Comparison of ENCODE assay signal across 35 cellular contexts in genomic region chrX:53824686-53825085, GRCh38.
A peak's percentile ranks its signal among the peaks of the same experiment; 100 is the strongest.
DNase-seq lines count a peak whose midpoint lies in the region; ATAC-seq, FAIRE-seq and TF ChIP-seq lines count a peak whose summit lies in the region.
"Had no signal": no experiment of that assay in that cellular context is flagged by ENCODE, and none has a peak within 500 bp of the region (broad histone marks: within the 10 kb centered on the region; RNA-seq: fewer than 3 reads in every experiment).

No MANE protein-coding gene starts in this region.

- no peak overlapping the region for H3K18ac ChIP-seq in trophoblast cell (ENCODE audit: low read length)

- H3K27me3 Mint-ChIP-seq in astrocyte (ENCODE audit: low read depth, unreplicated experiment): peaks cover 2% of the 10 kb centered on the region
- H3K27me3 Mint-ChIP-seq: B cell; CD4-positive, alpha-beta memory T cell; CD4-positive, alpha-beta T cell; CD4-positive, CD25-positive, alpha-beta regulatory T cell had no signal

- H3K36me3 ChIP-seq in astrocyte (ENCODE audit: insufficient read depth, low read length) (no peaks in the 10 kb centered on the region), trophoblast cell (ENCODE audit: control insufficient read depth in 1 of 2, insufficient read depth in 2 of 2, low read length in 2 of 2) (no peaks in the 10 kb centered on the region), body of pancreas (replicated peaks in 1 of 2; ENCODE audit: insufficient read depth in 1 of 2, low read depth in 2 of 2) (no peaks in the 10 kb centered on the region), brain microvascular endothelial cell (replicated peaks) (no peaks in the 10 kb centered on the region)
- H3K36me3 ChIP-seq: BE2C; BLaER1; BLaER1 treated with 17β-estradiol and CSF1 and Interleukin-3, amounts not matched to agents 10 nM and 100 nM had no signal

- H4K12ac ChIP-seq in trophoblast cell (ENCODE audit: low read depth, low read length): no peak overlapping the region

- H4K91ac ChIP-seq in trophoblast cell (ENCODE audit: low read depth, low read length): no peak overlapping the region

- no peak overlapping the region for H2BK120ac ChIP-seq in trophoblast cell (ENCODE audit: insufficient read depth, low read length, poor library complexity)

- H3K4me3 Mint-ChIP-seq in astrocyte (ENCODE audit: unreplicated experiment): no peak overlapping the region
- H3K4me3 Mint-ChIP-seq: B cell; CD14-positive monocyte; CD4-positive, alpha-beta memory T cell; CD4-positive, alpha-beta T cell; CD4-positive, CD25-positive, alpha-beta regulatory T cell; CD8-positive, alpha-beta memory T cell; CD8-positive, alpha-beta T cell had no signal

- no peak for TF ChIP-seq POLR2A in body of pancreas (IDR thresholded peaks at IDR 0.05)

- H3K4me3 ChIP-seq in astrocyte (ENCODE audit: insufficient read depth, low read depth, low read length) (no peak overlapping the region), epithelial cell of esophagus (ENCODE audit: low read length) (no peak overlapping the region), trophoblast cell (ENCODE audit: low read depth, low read length) (no peak overlapping the region), body of pancreas (no peak overlapping the region), brain microvascular endothelial cell (ENCODE audit: low read depth, low read length) (no peak overlapping the region)
- H3K4me3 ChIP-seq: A549; BLaER1; BLaER1 treated with 17β-estradiol and CSF1 and Interleukin-3, amounts not matched to agents 10 nM and 100 nM had no signal

- H3K27ac Mint-ChIP-seq in astrocyte (ENCODE audit: unreplicated experiment): no peak overlapping the region
- H3K27ac Mint-ChIP-seq: B cell; CD14-positive monocyte; CD4-positive, alpha-beta memory T cell; CD4-positive, alpha-beta T cell; CD4-positive, CD25-positive, alpha-beta regulatory T cell; CD8-positive, alpha-beta memory T cell; CD8-positive, alpha-beta T cell had no signal

- no peaks in the 10 kb centered on the region for H3K4me1 Mint-ChIP-seq in astrocyte (ENCODE audit: low read depth, unreplicated experiment)
- H3K4me1 Mint-ChIP-seq: B cell; CD4-positive, alpha-beta memory T cell; CD4-positive, CD25-positive, alpha-beta regulatory T cell; CD8-positive, alpha-beta memory T cell had no signal

- no peak overlapping the region for H3K27ac ChIP-seq in astrocyte (ENCODE audit: low read depth, low read length)
- H3K27ac ChIP-seq in trophoblast cell (ENCODE audit: low read depth, low read length): no peak overlapping the region
- H3K27ac ChIP-seq in body of pancreas: no peak overlapping the region
- no peak overlapping the region for H3K27ac ChIP-seq in brain microvascular endothelial cell
- H3K27ac ChIP-seq: 22Rv1; A549; BLaER1; BLaER1 treated with 17β-estradiol and CSF1 and Interleukin-3, amounts not matched to agents 10 nM and 100 nM; C4-2B had no signal

- H3K79me2 ChIP-seq in astrocyte (ENCODE audit: insufficient read depth, low read length) (no peaks in the 10 kb centered on the region), trophoblast cell (ENCODE audit: control insufficient read depth, insufficient read depth, low read length, poor library complexity) (no peaks in the 10 kb centered on the region)

- H2AK5ac ChIP-seq in trophoblast cell (ENCODE audit: low read length): no peak overlapping the region

- no peak overlapping the region for H4K8ac ChIP-seq in trophoblast cell (ENCODE audit: low read depth, low read length)

- no peaks in the 10 kb centered on the region for H3K9me3 Mint-ChIP-seq in astrocyte (ENCODE audit: unreplicated experiment)
- H3K9me3 Mint-ChIP-seq: CD4-positive, alpha-beta memory T cell; CD4-positive, alpha-beta T cell; CD4-positive, CD25-positive, alpha-beta regulatory T cell; CD8-positive, alpha-beta T cell had no signal

- DNase-seq in astrocyte (ENCODE audit: low read depth) (no peak), epithelial cell of esophagus (ENCODE audit: low read depth) (peak; percentile 0), trophoblast cell (peak; percentile 56 to 77), body of pancreas (no peak), left lobe of liver (ENCODE audit: low spot score) (no peak), brain microvascular endothelial cell (no peak)
- DNase-seq: 8988T; ACHN; AML-193; BE2C; C1 segment of cervical spinal cord; Caco-2; Calu3; CD4-positive, alpha-beta memory T cell; CD4-positive, alpha-beta T cell; CD4-positive, CD25-positive, alpha-beta regulatory T cell; CD8-positive, alpha-beta memory T cell; CD8-positive, alpha-beta T cell; COR-L47; DMS 273 treated with DMSO at 0.1 percent for 48 hours; DMS153; DMS53; DMS79; DMS79 treated with DMSO at 0.1 percent for 48 hours; DND-41; EL had no signal

- H3K14ac ChIP-seq in trophoblast cell (ENCODE audit: low read length): no peak overlapping the region

- H3K27me3 ChIP-seq in astrocyte (ENCODE audit: insufficient read depth, low read length) (no peaks in the 10 kb centered on the region), trophoblast cell (ENCODE audit: insufficient read depth, low read length) (no peaks in the 10 kb centered on the region), body of pancreas (no peaks in the 10 kb centered on the region), brain microvascular endothelial cell (replicated peaks) (no peaks in the 10 kb centered on the region)
- H3K27me3 ChIP-seq: BE2C had no signal

- H3K23ac ChIP-seq in trophoblast cell (ENCODE audit: low read length): no peak overlapping the region

- no peaks in the 10 kb centered on the region for H3K4me1 ChIP-seq in astrocyte (ENCODE audit: insufficient read depth, low read length)
- no peaks in the 10 kb centered on the region for H3K4me1 ChIP-seq in trophoblast cell (ENCODE audit: control insufficient read depth in 1 of 2, insufficient read depth in 2 of 2, low read length in 2 of 2)
- H3K4me1 ChIP-seq in body of pancreas: no peaks in the 10 kb centered on the region
- H3K4me1 ChIP-seq: A549; BE2C; BLaER1; BLaER1 treated with 17β-estradiol and CSF1 and Interleukin-3, amounts not matched to agents 10 nM and 100 nM; Caco-2 had no signal

- H3K79me1 ChIP-seq in trophoblast cell (ENCODE audit: low read length): no peaks in the 10 kb centered on the region

- no peak overlapping the region for H2BK12ac ChIP-seq in trophoblast cell (ENCODE audit: low read length)

- intact Hi-C loops in body of pancreas (cut with DNase I): no loop called here

- in situ Hi-C loops in brain microvascular endothelial cell (cut with HindIII; ENCODE audit: low pct_ligation_motif_present, low sequenced_read_pairs): no loop called here

- H2BK5ac ChIP-seq in trophoblast cell (ENCODE audit: low read depth, low read length, poor library complexity): no peak overlapping the region

- FAIRE-seq in astrocyte (lab: Jason Lieb, UNC): peak; percentile 45
- FAIRE-seq: A204.1, A549, D721Med had no signal

- H3K4ac ChIP-seq in trophoblast cell (ENCODE audit: low read depth, low read length): no peak overlapping the region

- H4K20me1 ChIP-seq in astrocyte (ENCODE audit: insufficient read depth, low read length): no peaks in the 10 kb centered on the region
- H4K20me1 ChIP-seq: BLaER1; BLaER1 treated with 17β-estradiol and CSF1 and Interleukin-3, amounts not matched to agents 10 nM and 100 nM had no signal

- H3K9me3 ChIP-seq in astrocyte (ENCODE audit: insufficient read depth, low read depth, low read length) (no peaks in the 10 kb centered on the region), trophoblast cell (ENCODE audit: insufficient read depth, low read depth, low read length) (no peaks in the 10 kb centered on the region), body of pancreas (no peaks in the 10 kb centered on the region)
- H3K9me3 ChIP-seq: A549, BE2C, BLaER1, Caco-2 had no signal

- H3K36me3 Mint-ChIP-seq in astrocyte (ENCODE audit: low read depth, unreplicated experiment): no peaks in the 10 kb centered on the region
- H3K36me3 Mint-ChIP-seq: CD14-positive monocyte; CD4-positive, alpha-beta memory T cell; CD4-positive, CD25-positive, alpha-beta regulatory T cell; CD8-positive, alpha-beta memory T cell; CD8-positive, alpha-beta T cell had no signal

- no peak overlapping the region for H2AFZ ChIP-seq in astrocyte (ENCODE audit: low read depth, low read length)
- H2AFZ ChIP-seq in trophoblast cell (ENCODE audit: insufficient read depth, low read length, poor library complexity): no peak overlapping the region

- TF ChIP-seq CTCF in astrocyte (IDR thresholded peaks at IDR 0.05; ENCODE audit: insufficient read depth, low read depth, low read length) (no peak), epithelial cell of esophagus (IDR thresholded peaks at IDR 0.05; ENCODE audit: insufficient read depth, low read depth, low read length, missing control alignments) (no peak), body of pancreas (IDR thresholded peaks at IDR 0.05) (no peak), brain microvascular endothelial cell (IDR thresholded peaks at IDR 0.05; ENCODE audit: low read depth, low read length, missing control alignments) (no peak)

- H3K4me2 ChIP-seq in astrocyte (ENCODE audit: low read length) (no peak overlapping the region), trophoblast cell (ENCODE audit: low read length) (no peak overlapping the region)
- H3K4me2 ChIP-seq: A549; BLaER1; BLaER1 treated with 17β-estradiol and CSF1 and Interleukin-3, amounts not matched to agents 10 nM and 100 nM had no signal

- ATAC-seq in body of pancreas: no peak
- ATAC-seq in left lobe of liver: no peak
- ATAC-seq: A549; CD8-positive, alpha-beta T cell had no signal

- no CpG with 5 or more reads among the region's 2 CpGs for WGBS in trophoblast cell (ENCODE audit: extremely low coverage, insufficient coverage, insufficient read length)
- WGBS in body of pancreas, 2 donors: 89 to 100% methylated on average over 1 to 2 of the region's 2 CpGs

- H3K9ac ChIP-seq in astrocyte (ENCODE audit: low read length): no peak overlapping the region
- H3K9ac ChIP-seq in trophoblast cell (ENCODE audit: low read length): no peak overlapping the region
- H3K9ac ChIP-seq: BLaER1; BLaER1 treated with 17β-estradiol and CSF1 and Interleukin-3, amounts not matched to agents 10 nM and 100 nM had no signal

Comparison
In these comparisons a context has a peak if more than half of its experiments do, and no peak if none do; other contexts are left out.
1. DNase-seq: peak in epithelial cell of esophagus (single experiment) and trophoblast cell (2 of 2); none in astrocyte (single experiment), body of pancreas (0 of 4), left lobe of liver (single experiment) and brain microvascular endothelial cell (single experiment).